27 cellular contexts compared by ENCODE assay signal in genomic region chr22:36586852-36587251, GRCh38.
"Had no signal": no experiment of that assay in that cellular context is flagged by ENCODE, and none has a peak within 500 bp of the region (broad histone marks: within the 10 kb centered on the region; RNA-seq: fewer than 3 reads in every experiment).

No MANE protein-coding gene starts in this region.

- H3K4me3 Mint-ChIP-seq: activated CD4-positive, alpha-beta memory T cell treated with anti-CD3 and anti-CD28 coated beads for 36 hours; activated naive CD4-positive, alpha-beta T cell treated with anti-CD3 and anti-CD28 coated beads, Interleukin-2, amount 10 ng/mL, durations not matched to agents 7 days and 5 days; activated naive CD8-positive, alpha-beta T cell treated with anti-CD3 and anti-CD28 coated beads, Interleukin-2, amount 10 ng/mL, durations not matched to agents 7 days and 5 days; activated T-cell treated with anti-CD3 and anti-CD28 coated beads, Interleukin-2, amount 50 U/mL, for 24 hours; stimulated activated naive B cell treated with anti-CD40 and anti-IgM and Interleukin-4, amounts not matched to agents 10 μg/mL and 1 μg/mL and 100 μg/mL, for 72 hours; T-helper 1 cell treated with Interleukin-12 subunit alpha and Interleukin-12 subunit beta and Interleukin-4 antibody, amounts not matched to agents 30 μg/mL and 1 μg/mL, for 36 hours had no signal

- H3K36me3 ChIP-seq: brain microvascular endothelial cell, left ventricle myocardium inferior, neutrophil, pancreas, prostate gland, stomach, suprapubic skin, tibial nerve had no signal

- H3K27ac Mint-ChIP-seq: activated CD4-positive, alpha-beta memory T cell treated with anti-CD3 and anti-CD28 coated beads for 36 hours; activated naive CD4-positive, alpha-beta T cell treated with anti-CD3 and anti-CD28 coated beads, Interleukin-2, amount 10 ng/mL, durations not matched to agents 7 days and 5 days; activated naive CD8-positive, alpha-beta T cell treated with anti-CD3 and anti-CD28 coated beads, Interleukin-2, amount 10 ng/mL, durations not matched to agents 7 days and 5 days; activated T-cell treated with anti-CD3 and anti-CD28 coated beads, Interleukin-2, amount 50 U/mL, for 24 hours; nephron; stimulated activated naive B cell treated with anti-CD40 and anti-IgM and Interleukin-4, amounts not matched to agents 10 μg/mL and 1 μg/mL and 100 μg/mL, for 72 hours; T-helper 1 cell treated with Interleukin-12 subunit alpha and Interleukin-12 subunit beta and Interleukin-4 antibody, amounts not matched to agents 30 μg/mL and 1 μg/mL, for 36 hours had no signal

- H3K4me1 ChIP-seq: left ventricle myocardium inferior, pancreas, prostate gland, tibial nerve had no signal

- H3K4me3 ChIP-seq: coronary artery, left ventricle myocardium inferior, lung, mucosa of descending colon, pancreas, prostate gland, smooth muscle cell, stomach, tibial nerve had no signal

- DNase-seq: activated CD4-positive, alpha-beta memory T cell treated with anti-CD3 and anti-CD28 coated beads for 36 hours; activated CD4-positive, alpha-beta T cell treated with anti-CD3 and anti-CD28 coated beads for 4 hours; activated CD8-positive, alpha-beta memory T cell treated with anti-CD3 and anti-CD28 coated beads, Interleukin-2, amount 50 U/mL, for 4 hours; activated gamma-delta T cell; activated naive CD4-positive, alpha-beta T cell treated with anti-CD3 and anti-CD28 coated beads, Interleukin-2, amount 10 ng/mL, durations not matched to agents 7 days and 5 days; activated naive CD8-positive, alpha-beta T cell treated with anti-CD3 and anti-CD28 coated beads, Interleukin-2, amount 10 ng/mL, durations not matched to agents 7 days and 5 days; activated T-cell treated with anti-CD3 and anti-CD28 coated beads, Interleukin-2, amount 50 U/mL, for 24 hours; foreskin melanocyte; left ventricle myocardium inferior; mucosa of descending colon; pancreas; stimulated activated CD4-positive, alpha-beta T cell treated with anti-CD3 and anti-CD28 coated beads, Interleukin-1b, Interleukin-23, amount 100 ng/mL, for 48 hours; stimulated activated naive B cell treated with anti-CD40 and anti-IgM and Interleukin-4, amounts not matched to agents 10 μg/mL and 1 μg/mL and 100 μg/mL, for 72 hours; stomach; SW 1271; T-helper 9 cell had no signal

- ATAC-seq: mucosa of descending colon; pancreas; stimulated activated naive B cell treated with anti-CD40 and anti-IgM and Interleukin-4, amounts not matched to agents 10 μg/mL and 1 μg/mL and 100 μg/mL, for 72 hours had no signal

- H3K9me3 ChIP-seq: left ventricle myocardium inferior, mucosa of descending colon, neutrophil, pancreas, prostate gland, stomach, suprapubic skin, tibial nerve had no signal

- H3K4me1 Mint-ChIP-seq: activated naive CD4-positive, alpha-beta T cell treated with anti-CD3 and anti-CD28 coated beads, Interleukin-2, amount 10 ng/mL, durations not matched to agents 7 days and 5 days; activated naive CD8-positive, alpha-beta T cell treated with anti-CD3 and anti-CD28 coated beads, Interleukin-2, amount 10 ng/mL, durations not matched to agents 7 days and 5 days; stimulated activated naive B cell treated with anti-CD40 and anti-IgM and Interleukin-4, amounts not matched to agents 10 μg/mL and 1 μg/mL and 100 μg/mL, for 72 hours had no signal

- H3K27me3 ChIP-seq: pancreas had no signal

- H3K27ac ChIP-seq: brain microvascular endothelial cell, coronary artery, left ventricle myocardium inferior, neutrophil, pancreas, prostate gland, stomach, suprapubic skin, tibial nerve, VCaP had no signal

- H3K9me3 Mint-ChIP-seq: nephron had no signal

- H3K36me3 Mint-ChIP-seq: activated CD4-positive, alpha-beta memory T cell treated with anti-CD3 and anti-CD28 coated beads for 36 hours; activated naive CD4-positive, alpha-beta T cell treated with anti-CD3 and anti-CD28 coated beads, Interleukin-2, amount 10 ng/mL, durations not matched to agents 7 days and 5 days; activated naive CD8-positive, alpha-beta T cell treated with anti-CD3 and anti-CD28 coated beads, Interleukin-2, amount 10 ng/mL, durations not matched to agents 7 days and 5 days had no signal
